In genomic region chr1:41673355-41673754, GRCh38 we compare ENCODE assay signal across 8 cellular contexts.
DNase-seq lines count a peak whose midpoint lies in the region; ATAC-seq and TF ChIP-seq lines count a peak whose summit lies in the region.

No MANE protein-coding gene starts in this region.

- TF ChIP-seq CTCF in GM13976 (IDR thresholded peaks at IDR 0.05; ENCODE audit: borderline replicate concordance, control extremely low read depth, extremely low read depth, insufficient read depth, missing control alignments) (no peak), testis (IDR thresholded peaks at IDR 0.05) (no peak)

- peak; percentile 64 for DNase-seq in GM13976 (ENCODE audit: low spot score)
- peak; percentile 58 for DNase-seq in activated CD4-positive, alpha-beta T cell treated with anti-CD3 and anti-CD28 coated beads for 48 hours
- DNase-seq in left colon, result no peak
- DNase-seq in NCI-H1092 treated with DMSO at 0.1 percent for 48 hours (lab: John Stamatoyannopoulos, UW), result no peak
- DNase-seq in cortex of kidney (lab: John Stamatoyannopoulos, UW), result no peak
- DNase-seq in testis, result no peak
- DNase-seq in SW 1271 (lab: John Stamatoyannopoulos, UW), result no peak

- intact Hi-C loops in left colon (cut with DNase I, micrococcal nuclease) (no loop called here), testis (cut with DNase I; ENCODE audit: low total_unique reads) (no loop called here)

- H3K4me3 ChIP-seq in testis, result no peak overlapping the region

- 39 to 63% methylated on average over 4 of the region's 4 CpGs for WGBS in testis, 2 donors

- TF ChIP-seq POLR2A in testis (IDR thresholded peaks at IDR 0.05), result no peak

- H3K4me1 ChIP-seq in testis, result peaks cover 4% of the 10 kb centered on the region

- ATAC-seq in HG02852 (IDR thresholded peaks at IDR 0.05; ENCODE audit: unreplicated experiment) (peak; percentile 68), left colon (peak; percentile 40)

- in situ Hi-C loops in GM13976 (cut with MboI; ENCODE audit: low sequenced_read_pairs, unreplicated experiment), result no loop called here

- H3K9me3 ChIP-seq in testis, result no peaks in the 10 kb centered on the region

- H3K27ac ChIP-seq in testis, result no peak overlapping the region

- no peaks in the 10 kb centered on the region for H3K27me3 ChIP-seq in testis

- H3K36me3 ChIP-seq in testis (ENCODE audit: low read depth, missing control alignments), result no peaks in the 10 kb centered on the region

Comparison
In these comparisons a context has a peak if more than half of its experiments do, and no peak if none do; other contexts are left out.
1. DNase-seq: peak in GM13976 (single experiment) and activated CD4-positive, alpha-beta T cell treated with anti-CD3 and anti-CD28 coated beads for 48 hours (single experiment); none in left colon (0 of 2), NCI-H1092 treated with DMSO at 0.1 percent for 48 hours (single experiment), cortex of kidney (single experiment), testis (single experiment) and SW 1271 (0 of 2).